ENCODE assay signal across 8 cellular contexts in the genomic region with DNA sequence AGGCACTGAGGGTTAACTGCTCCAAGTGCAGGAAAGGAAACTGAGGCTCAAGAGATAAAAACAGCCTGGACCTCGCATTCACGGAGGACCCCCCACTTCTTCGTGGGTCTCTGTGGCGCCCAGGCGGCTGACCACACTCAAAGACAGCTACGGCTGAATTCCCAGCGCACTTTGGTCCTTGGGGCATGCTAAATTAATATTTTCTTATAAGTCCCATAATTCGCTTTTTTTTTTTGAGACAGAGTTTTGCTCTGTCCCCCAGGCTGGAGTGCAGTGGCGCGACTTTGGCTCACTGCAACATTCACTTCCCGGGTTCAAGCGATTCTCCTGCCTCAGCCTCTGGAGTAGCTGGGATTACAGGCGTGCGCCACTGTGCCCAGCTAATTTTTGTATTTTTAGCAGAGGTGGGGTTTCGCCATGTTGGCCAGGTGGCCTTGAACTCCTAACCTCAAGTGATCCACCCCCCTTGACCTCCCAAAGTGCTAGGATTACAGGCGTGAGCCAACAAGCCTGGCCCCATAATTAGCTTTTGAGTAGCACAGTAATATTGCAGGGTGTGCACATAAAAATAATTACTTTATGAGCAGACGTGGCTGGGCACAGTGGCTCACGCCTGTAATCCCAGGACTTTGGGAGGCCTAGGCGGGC. TPM values are rescaled to one million over a fixed set of nuclear protein-coding genes. Genes with fewer than 3 reads are reported as not detected.
A peak's percentile ranks its signal among the peaks of the same experiment; 100 is the strongest.
DNase-seq lines count a peak whose midpoint lies in the region; ATAC-seq and TF ChIP-seq lines count a peak whose summit lies in the region.
"Not testable (repeated sequence)": the region's sequence is repeated elsewhere in the genome, so short reads cannot be mapped to it uniquely, and the experiment has no call there.
"Had no signal": no experiment of that assay in that cellular context is flagged by ENCODE, and none has a peak within 500 bp of the region (broad histone marks: within the 10 kb centered on the region; RNA-seq: fewer than 3 reads in every experiment).

No MANE protein-coding gene starts in this region.

- peak; percentile 70 for DNase-seq in NCI-H69 (lab: John Stamatoyannopoulos, UW)
- DNase-seq in activated CD4-positive, alpha-beta T cell treated with anti-CD3 and anti-CD28 coated beads, Interleukin-2, amount 10 ng/mL, durations not matched to agents 24 days and 14 days; brain microvascular endothelial cell; fibroblast of the aortic adventitia (ENCODE audit: low read depth); mesothelial cell of epicardium (ENCODE audit: low spot score in 2 of 2, unreplicated experiment in 2 of 2); gastrocnemius medialis: not testable (repeated sequence)

- not testable (repeated sequence) for H3K27me3 ChIP-seq in brain microvascular endothelial cell (replicated peaks); gastrocnemius medialis

- intact Hi-C loops in activated CD4-positive, alpha-beta T cell treated with anti-CD3 and anti-CD28 coated beads, Interleukin-2, amount 10 ng/mL, durations not matched to agents 24 days and 14 days (cut with micrococcal nuclease) = loop anchor here (1.0 to 5.0 kb wide), 4 partner anchors 82 to 405 kb away; partner anchors contain the start of gene GRK2
- intact Hi-C loops in gastrocnemius medialis (cut with DNase I; ENCODE audit: low total_unique reads) = loop anchor here (1.0 kb wide), 1 partner anchor 19 kb away; no protein-coding TSS in a partner anchor

- H3K27ac ChIP-seq in brain microvascular endothelial cell (peak overlapping the region; percentile 60), gastrocnemius medialis (peak overlapping the region; percentile 87 to 96 (median 90))

- H3K9me3 ChIP-seq in gastrocnemius medialis = not testable (repeated sequence)

- peak overlapping the region; percentile 91 for H3K4me3 Mint-ChIP-seq in activated CD4-positive, alpha-beta T cell treated with anti-CD3 and anti-CD28 coated beads, Interleukin-2, amount 10 ng/mL, durations not matched to agents 24 days and 14 days
- H3K4me3 Mint-ChIP-seq in mesothelial cell of epicardium = peak overlapping the region; percentile 36

- in situ Hi-C loops in brain microvascular endothelial cell (cut with HindIII; ENCODE audit: low pct_ligation_motif_present, low sequenced_read_pairs); gastrocnemius medialis (cut with MboI; ENCODE audit: low sequenced_read_pairs in 4 of 4): not testable (repeated sequence)

- TF ChIP-seq CTCF in brain microvascular endothelial cell (IDR thresholded peaks at IDR 0.05; ENCODE audit: low read depth, low read length, missing control alignments); fibroblast of the aortic adventitia (IDR thresholded peaks at IDR 0.05; ENCODE audit: insufficient read depth, low read length); mesothelial cell of epicardium (IDR thresholded peaks at IDR 0.05; ENCODE audit: unreplicated experiment); gastrocnemius medialis (IDR thresholded peaks at IDR 0.05 in 4 of 5, conservative IDR thresholded peaks at IDR 0.05 in 1 of 5): not testable (repeated sequence)

- not testable (repeated sequence) for H3K9me3 Mint-ChIP-seq in activated CD4-positive, alpha-beta T cell treated with anti-CD3 and anti-CD28 coated beads, Interleukin-2, amount 10 ng/mL, durations not matched to agents 24 days and 14 days; mesothelial cell of epicardium

- H3K36me3 ChIP-seq in brain microvascular endothelial cell (replicated peaks) (peaks cover 28% of the 10 kb centered on the region), gastrocnemius medialis (peaks cover 0 to 28% of the 10 kb centered on the region in 2 donors)

- H3K36me3 Mint-ChIP-seq in activated CD4-positive, alpha-beta T cell treated with anti-CD3 and anti-CD28 coated beads, Interleukin-2, amount 10 ng/mL, durations not matched to agents 24 days and 14 days (ENCODE audit: low read depth) = peaks cover 50% of the 10 kb centered on the region
- H3K36me3 Mint-ChIP-seq in mesothelial cell of epicardium = not testable (repeated sequence)

- H3K4me1 ChIP-seq in gastrocnemius medialis = peaks cover 20% of the 10 kb centered on the region in 2 donors

- not testable (repeated sequence) for H3K27me3 Mint-ChIP-seq in activated CD4-positive, alpha-beta T cell treated with anti-CD3 and anti-CD28 coated beads, Interleukin-2, amount 10 ng/mL, durations not matched to agents 24 days and 14 days; mesothelial cell of epicardium (ENCODE audit: low read depth)

- peak overlapping the region; percentile 43 for H3K4me3 ChIP-seq in brain microvascular endothelial cell (ENCODE audit: low read depth, low read length)
- H3K4me3 ChIP-seq in fibroblast of the aortic adventitia (ENCODE audit: low read depth, low read length) = peak overlapping the region; percentile 56
- H3K4me3 ChIP-seq in gastrocnemius medialis = peak overlapping the region; percentile 35 to 97 (median 72)

- not testable (repeated sequence) for TF ChIP-seq POLR2A in gastrocnemius medialis (IDR thresholded peaks at IDR 0.05)

- peak overlapping the region; percentile 87 for H3K27ac Mint-ChIP-seq in activated CD4-positive, alpha-beta T cell treated with anti-CD3 and anti-CD28 coated beads, Interleukin-2, amount 10 ng/mL, durations not matched to agents 24 days and 14 days
- peak overlapping the region; percentile 81 for H3K27ac Mint-ChIP-seq in mesothelial cell of epicardium

- H3K4me1 Mint-ChIP-seq in activated CD4-positive, alpha-beta T cell treated with anti-CD3 and anti-CD28 coated beads, Interleukin-2, amount 10 ng/mL, durations not matched to agents 24 days and 14 days = peaks cover 47% of the 10 kb centered on the region
- H3K4me1 Mint-ChIP-seq in mesothelial cell of epicardium = peaks cover 17% of the 10 kb centered on the region

- peak; percentile 1 for ATAC-seq in GM19455 (IDR thresholded peaks at IDR 0.05; ENCODE audit: unreplicated experiment)
- ATAC-seq in gastrocnemius medialis = not testable (repeated sequence)

RNA-seq across cellular contexts. Expression of gene PPP1CA, which starts 0.7 kb away (rescaled TPM):
- total RNA-seq in activated CD4-positive, alpha-beta T cell treated with anti-CD3 and anti-CD28 coated beads, Interleukin-2, amount 10 ng/mL, durations not matched to agents 24 days and 14 days = 251 and 252 TPM in 2 replicates
- total RNA-seq in fibroblast of the aortic adventitia (ENCODE audit: low replicate concordance) (97.6 and 129 TPM in 2 replicates), mesothelial cell of epicardium (103 to 107 TPM (median 103 TPM) in 3 replicates), gastrocnemius medialis (100 to 1,000 TPM in 3 of 4 donors, 10 to 100 TPM in 1; 78.4 to 193 (median 124) TPM)

RNA-seq across cellular contexts. Expression of gene TBC1D10C, which starts 1.6 kb away (rescaled TPM):
- total RNA-seq in activated CD4-positive, alpha-beta T cell treated with anti-CD3 and anti-CD28 coated beads, Interleukin-2, amount 10 ng/mL, durations not matched to agents 24 days and 14 days = 115 and 119 TPM in 2 replicates
- total RNA-seq in fibroblast of the aortic adventitia (ENCODE audit: low replicate concordance) (not detected in 2 replicates), mesothelial cell of epicardium (0.41 to 0.82 TPM (median 0.74 TPM) in 3 replicates), gastrocnemius medialis (under 1 TPM in 3 of 4 donors, not detected in 1; 0.44 to 0.78 (median 0.56) TPM)
- total RNA-seq: Daoy had no signal

RNA-seq across cellular contexts. Expression of gene RAD9A, which starts 10.5 kb away (rescaled TPM):
- 31.6 and 34.3 TPM in 2 replicates for total RNA-seq in activated CD4-positive, alpha-beta T cell treated with anti-CD3 and anti-CD28 coated beads, Interleukin-2, amount 10 ng/mL, durations not matched to agents 24 days and 14 days
- total RNA-seq in fibroblast of the aortic adventitia (ENCODE audit: low replicate concordance) (4.7 and 11.2 TPM in 2 replicates), mesothelial cell of epicardium (44.7 to 48.8 TPM (median 48.7 TPM) in 3 replicates), gastrocnemius medialis (10 to 100 TPM in 2 of 4 donors, 1 to 10 TPM in 2; 5.2 to 14.7 (median 7.7) TPM)

RNA-seq across cellular contexts. Expression of gene CARNS1, which starts 13.2 kb away (rescaled TPM):
- total RNA-seq in activated CD4-positive, alpha-beta T cell treated with anti-CD3 and anti-CD28 coated beads, Interleukin-2, amount 10 ng/mL, durations not matched to agents 24 days and 14 days = 0.77 and 0.83 TPM in 2 replicates
- total RNA-seq in fibroblast of the aortic adventitia (ENCODE audit: low replicate concordance) (0.09 and 0.16 TPM in 2 replicates), mesothelial cell of epicardium (19.5 to 24.6 TPM (median 21.1 TPM) in 3 replicates), gastrocnemius medialis (10 to 100 TPM in 1 of 4 donors, 1 to 10 TPM in 3; 2.5 to 11.0 (median 4.9) TPM)

RNA-seq across cellular contexts. Expression of gene RPS6KB2, which starts 26.0 kb away (rescaled TPM):
- total RNA-seq in activated CD4-positive, alpha-beta T cell treated with anti-CD3 and anti-CD28 coated beads, Interleukin-2, amount 10 ng/mL, durations not matched to agents 24 days and 14 days = 79.3 and 83.1 TPM in 2 replicates
- total RNA-seq in fibroblast of the aortic adventitia (ENCODE audit: low replicate concordance) (19.7 and 35.6 TPM in 2 replicates), mesothelial cell of epicardium (59.7 to 63.1 TPM (median 62.2 TPM) in 3 replicates), gastrocnemius medialis (10 to 100 TPM; 38.0 to 74.1 (median 39.4) TPM)

Comparison
In these comparisons a context has a peak if more than half of its experiments do, and no peak if none do; other contexts are left out.
1. RNA of gene TBC1D10C, which starts 1.6 kb away (total RNA-seq): 115 to 119 TPM in activated CD4-positive, alpha-beta T cell treated with anti-CD3 and anti-CD28 coated beads, Interleukin-2, amount 10 ng/mL, durations not matched to agents 24 days and 14 days; 0.41 to 0.82 TPM in mesothelial cell of epicardium, 0.44 to 0.78 TPM in gastrocnemius medialis and not detected in fibroblast of the aortic adventitia; every median in the first group is over 10 times any median in the second.
2. Peak in every context shown above with its lines, with median percentiles within 50 percentile points of each other: H3K4me3 ChIP-seq.